In the genomic region with DNA sequence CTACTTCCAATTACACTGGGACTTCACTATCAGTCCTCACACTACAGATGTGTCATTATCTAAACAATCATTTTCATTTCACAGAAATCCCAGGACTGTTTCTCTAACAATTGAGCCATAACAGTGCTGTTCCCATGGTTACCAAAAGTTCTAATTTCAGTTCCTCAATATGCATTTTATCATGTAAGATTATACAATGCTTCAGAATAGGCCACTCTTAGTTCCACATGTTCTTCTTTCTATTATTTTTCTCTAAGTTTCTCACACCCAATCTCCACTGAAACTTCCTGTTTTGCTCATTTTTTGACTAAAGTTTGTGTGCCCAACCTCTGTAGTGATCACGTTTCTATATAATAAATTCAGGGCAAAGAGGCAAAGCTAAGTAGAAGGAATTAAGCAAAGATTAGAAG, we compare ENCODE assay signal across 8 cellular contexts.
DNase-seq lines count a peak whose midpoint lies in the region; ATAC-seq and TF ChIP-seq lines count a peak whose summit lies in the region.

No MANE protein-coding gene starts in this region.

- peak in 2 of 3 donors; percentile 18 to 72 for DNase-seq in CD4-positive, CD25-positive, alpha-beta regulatory T cell
- DNase-seq in GM20000 (ENCODE audit: low spot score) (peak; percentile 32), coronary artery (ENCODE audit: low spot score) (no peak), testis (no peak), NCI-H2029 treated with DMSO at 0.1 percent for 48 hours (lab: John Stamatoyannopoulos, UW) (no peak), mesenteric fat pad (ENCODE audit: low spot score) (no peak)
- DNase-seq in stimulated activated naive B cell treated with anti-CD40 and anti-IgM and Interleukin-4, amounts not matched to agents 10 μg/mL and 1 μg/mL and 100 μg/mL, for 72 hours, result no peak

- no peaks in the 10 kb centered on the region for H3K9me3 ChIP-seq in CD4-positive, CD25-positive, alpha-beta regulatory T cell (ENCODE audit: control insufficient read depth in 2 of 2, low read length in 2 of 2)
- no peaks in the 10 kb centered on the region for H3K9me3 ChIP-seq in testis

- TF ChIP-seq POLR2A in testis (IDR thresholded peaks at IDR 0.05), result no peak

- H3K4me3 ChIP-seq in CD4-positive, CD25-positive, alpha-beta regulatory T cell (ENCODE audit: low read depth, low read length), result peak overlapping the region; percentile 45
- no peak overlapping the region for H3K4me3 ChIP-seq in coronary artery
- H3K4me3 ChIP-seq in testis, result no peak overlapping the region

- H3K4me3 Mint-ChIP-seq in CD4-positive, CD25-positive, alpha-beta regulatory T cell, result peak overlapping the region in 3 of 4 donors; percentile 41 to 51 (median 50)
- no peak overlapping the region for H3K4me3 Mint-ChIP-seq in stimulated activated naive B cell treated with anti-CD40 and anti-IgM and Interleukin-4, amounts not matched to agents 10 μg/mL and 1 μg/mL and 100 μg/mL, for 72 hours

- peaks cover 37% of the 10 kb centered on the region for H3K4me1 ChIP-seq in CD4-positive, CD25-positive, alpha-beta regulatory T cell (ENCODE audit: control insufficient read depth, insufficient read depth, low read length, poor library complexity, severe bottlenecking)
- no peaks in the 10 kb centered on the region for H3K4me1 ChIP-seq in testis

- peak; percentile 32 to 61 for ATAC-seq in CD4-positive, CD25-positive, alpha-beta regulatory T cell (ENCODE audit: low read depth in 2 of 2)
- ATAC-seq in HG03565 (IDR thresholded peaks at IDR 0.05; ENCODE audit: unreplicated experiment), result peak; percentile 94
- ATAC-seq in stimulated activated naive B cell treated with anti-CD40 and anti-IgM and Interleukin-4, amounts not matched to agents 10 μg/mL and 1 μg/mL and 100 μg/mL, for 72 hours (replicated peaks), result peak; percentile 86 to 93

- TF ChIP-seq CTCF in GM20000 (IDR thresholded peaks at IDR 0.05; ENCODE audit: extremely low read depth, missing control alignments) (no peak), coronary artery (IDR thresholded peaks at IDR 0.05) (no peak), testis (IDR thresholded peaks at IDR 0.05) (no peak)

- H3K27me3 ChIP-seq in CD4-positive, CD25-positive, alpha-beta regulatory T cell (ENCODE audit: control insufficient read depth, insufficient read depth, low read length), result no peaks in the 10 kb centered on the region
- no peaks in the 10 kb centered on the region for H3K27me3 ChIP-seq in testis

- peak overlapping the region; percentile 37 to 84 (median 74) for H3K27ac Mint-ChIP-seq in CD4-positive, CD25-positive, alpha-beta regulatory T cell
- H3K27ac Mint-ChIP-seq in stimulated activated naive B cell treated with anti-CD40 and anti-IgM and Interleukin-4, amounts not matched to agents 10 μg/mL and 1 μg/mL and 100 μg/mL, for 72 hours, result peak overlapping the region; percentile 38

- H3K27me3 Mint-ChIP-seq in CD4-positive, CD25-positive, alpha-beta regulatory T cell, result no peaks in the 10 kb centered on the region
- no peaks in the 10 kb centered on the region for H3K27me3 Mint-ChIP-seq in stimulated activated naive B cell treated with anti-CD40 and anti-IgM and Interleukin-4, amounts not matched to agents 10 μg/mL and 1 μg/mL and 100 μg/mL, for 72 hours

- WGBS in testis, 2 donors, result 57 to 83% methylated on average over 1 of the region's 1 CpG

- H3K4me1 Mint-ChIP-seq in CD4-positive, CD25-positive, alpha-beta regulatory T cell, result peaks cover 18 to 38% (median 30%) of the 10 kb centered on the region in 4 donors
- H3K4me1 Mint-ChIP-seq in stimulated activated naive B cell treated with anti-CD40 and anti-IgM and Interleukin-4, amounts not matched to agents 10 μg/mL and 1 μg/mL and 100 μg/mL, for 72 hours, result peaks cover 24 to 38% of the 10 kb centered on the region in 2 donors

- intact Hi-C loops in testis (cut with DNase I; ENCODE audit: low total_unique reads), result no loop called here

- H3K36me3 ChIP-seq in CD4-positive, CD25-positive, alpha-beta regulatory T cell (ENCODE audit: control insufficient read depth, insufficient read depth, low read length), result no peaks in the 10 kb centered on the region
- H3K36me3 ChIP-seq in testis (ENCODE audit: low read depth, missing control alignments), result no peaks in the 10 kb centered on the region

- no peaks in the 10 kb centered on the region for H3K36me3 Mint-ChIP-seq in CD4-positive, CD25-positive, alpha-beta regulatory T cell
- peaks cover 0 to 1% of the 10 kb centered on the region in 2 donors for H3K36me3 Mint-ChIP-seq in stimulated activated naive B cell treated with anti-CD40 and anti-IgM and Interleukin-4, amounts not matched to agents 10 μg/mL and 1 μg/mL and 100 μg/mL, for 72 hours

- H3K27ac ChIP-seq in CD4-positive, CD25-positive, alpha-beta regulatory T cell (ENCODE audit: insufficient read depth, low read length, poor library complexity, severe bottlenecking), result peak overlapping the region; percentile 24
- peak overlapping the region; percentile 40 to 58 for H3K27ac ChIP-seq in coronary artery
- H3K27ac ChIP-seq in testis, result no peak overlapping the region

- peaks cover 0 to 2% (median under 1%) of the 10 kb centered on the region in 7 donors for H3K9me3 Mint-ChIP-seq in CD4-positive, CD25-positive, alpha-beta regulatory T cell
- H3K9me3 Mint-ChIP-seq in stimulated activated naive B cell treated with anti-CD40 and anti-IgM and Interleukin-4, amounts not matched to agents 10 μg/mL and 1 μg/mL and 100 μg/mL, for 72 hours, result peaks cover 0 to under 1% of the 10 kb centered on the region in 2 donors

Comparison
In these comparisons a context has a peak if more than half of its experiments do, and no peak if none do; other contexts are left out.
1. DNase-seq: peak in CD4-positive, CD25-positive, alpha-beta regulatory T cell (2 of 3) and GM20000 (single experiment); none in coronary artery (single experiment), stimulated activated naive B cell treated with anti-CD40 and anti-IgM and Interleukin-4, amounts not matched to agents 10 μg/mL and 1 μg/mL and 100 μg/mL, for 72 hours (single experiment), testis (single experiment), NCI-H2029 treated with DMSO at 0.1 percent for 48 hours (single experiment) and mesenteric fat pad (single experiment).
2. H3K27ac ChIP-seq: peak in CD4-positive, CD25-positive, alpha-beta regulatory T cell (single experiment) and coronary artery (2 of 2); none in testis (0 of 2).
3. H3K4me3 Mint-ChIP-seq: peak in CD4-positive, CD25-positive, alpha-beta regulatory T cell (3 of 4); none in stimulated activated naive B cell treated with anti-CD40 and anti-IgM and Interleukin-4, amounts not matched to agents 10 μg/mL and 1 μg/mL and 100 μg/mL, for 72 hours (0 of 2).
4. Peak in every context shown above with its lines, with median percentiles within 50 percentile points of each other: ATAC-seq.